In genomic region chr12:62261876-62262275, GRCh38 we compare ENCODE assay signal across 2 cellular contexts.
TF ChIP-seq lines count a peak whose summit lies in the region.

No MANE protein-coding gene starts in this region.

TF ChIP-seq in SK-N-SH, 30 proteins besides CTCF, POLR2A, EP300 and RAD21 (continued from another document):
- TF ChIP-seq USF2 (IDR thresholded peaks at IDR 0.05; ENCODE audit: borderline replicate concordance, low read depth, low read length): no peak
- no peak for TF ChIP-seq MXI1 (IDR thresholded peaks at IDR 0.05; ENCODE audit: low read depth, low read length)
- no peak for TF ChIP-seq SMC3 (IDR thresholded peaks at IDR 0.05; ENCODE audit: low read depth, low read length)
- no peak for TF ChIP-seq MAX (IDR thresholded peaks at IDR 0.05; ENCODE audit: low read depth)
- TF ChIP-seq USF1 (IDR thresholded peaks at IDR 0.05; ENCODE audit: borderline replicate concordance, low read depth): no peak
- no peak for TF ChIP-seq EZH2phosphoT487 (IDR thresholded peaks at IDR 0.05; ENCODE audit: borderline replicate concordance, low read depth)
- TF ChIP-seq REST (IDR thresholded peaks at IDR 0.05; ENCODE audit: low read depth, low read length): no peak
- no peak for TF ChIP-seq GATA2 (CRISPR knock-in tag; IDR thresholded peaks at IDR 0.05)
- TF ChIP-seq FOSL2 (IDR thresholded peaks at IDR 0.05; ENCODE audit: borderline replicate concordance, low read depth): no peak

TF ChIP-seq in SK-N-SH treated with all-trans-retinoic acid at 6 μM for 48 hours, 23 proteins besides CTCF, POLR2A, EP300 and RAD21 (continued from another document):
- TF ChIP-seq TSHZ2 (CRISPR knock-in tag; IDR thresholded peaks at IDR 0.05) (no peak), POU6F1 (CRISPR knock-in tag; IDR thresholded peaks at IDR 0.05; ENCODE audit: borderline replicate concordance, low read depth) (no peak), PATZ1 (CRISPR knock-in tag; IDR thresholded peaks at IDR 0.05; ENCODE audit: borderline replicate concordance) (no peak), CREB5 (CRISPR knock-in tag; IDR thresholded peaks at IDR 0.05; ENCODE audit: low read depth) (no peak), ZNF8 (CRISPR knock-in tag; IDR thresholded peaks at IDR 0.05) (no peak), PPARA (CRISPR knock-in tag; IDR thresholded peaks at IDR 0.05; ENCODE audit: borderline replicate concordance) (no peak)
TF ChIP-seq in SK-N-SH treated with all-trans-retinoic acid at 6 μM for 48 hours: peak in this region for 0.
